ENCODE assay signal across 7 cellular contexts in the genomic region with DNA sequence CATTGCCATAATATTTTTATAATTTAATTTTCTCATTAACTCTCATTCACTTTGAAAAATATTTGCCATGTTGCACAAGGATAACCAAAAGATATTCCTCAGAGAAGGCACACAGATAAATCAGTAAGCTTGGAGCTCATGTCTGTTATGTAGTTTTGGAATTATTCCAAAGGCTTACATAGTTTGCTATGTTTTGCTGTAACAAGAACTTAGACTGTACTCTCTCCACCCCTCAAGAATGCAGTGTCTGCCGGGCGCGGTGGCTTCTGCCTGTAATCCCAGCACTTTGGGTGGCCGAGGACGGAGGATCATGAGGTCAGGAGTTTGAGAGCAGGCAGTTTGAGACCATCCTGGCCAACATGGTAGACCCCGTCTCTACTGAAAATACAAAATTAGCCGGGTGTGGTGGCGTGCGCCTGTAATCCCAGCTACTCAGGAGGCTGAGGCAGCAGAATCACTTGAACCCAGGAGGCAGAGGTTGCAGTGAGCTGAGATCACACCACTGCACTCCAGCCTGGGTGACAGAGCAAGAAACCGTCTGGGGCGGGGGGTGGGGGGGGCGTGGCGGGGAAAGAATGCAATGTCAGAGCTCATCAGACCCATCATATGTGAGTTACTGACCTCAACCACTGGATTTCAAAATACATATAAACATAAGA.
A peak's percentile ranks its signal among the peaks of the same experiment; 100 is the strongest.
DNase-seq lines count a peak whose midpoint lies in the region; ATAC-seq and TF ChIP-seq lines count a peak whose summit lies in the region.
"Not testable (repeated sequence)": the region's sequence is repeated elsewhere in the genome, so short reads cannot be mapped to it uniquely, and the experiment has no call there.

No MANE protein-coding gene starts in this region.

- H3K9ac ChIP-seq in GM23248, result not testable (repeated sequence)

- in situ Hi-C loops in GM23248 (cut with MboI), result not testable (repeated sequence)

- H3K4me1 Mint-ChIP-seq in activated B cell treated with CpG ODN at 0.5 μM for 24 hours, result not testable (repeated sequence)

- H3K4me3 ChIP-seq in GM23248; epithelial cell of esophagus (ENCODE audit: low read length): not testable (repeated sequence)

- not testable (repeated sequence) for H3K27me3 ChIP-seq in GM23248 (replicated peaks; ENCODE audit: insufficient read depth)

- H3K9me3 ChIP-seq in GM23248 (ENCODE audit: low read depth), result not testable (repeated sequence)

- H3F3A ChIP-seq in GM23248 (ENCODE audit: insufficient read depth), result not testable (repeated sequence)

- intact Hi-C loops in activated B cell treated with CpG ODN at 0.5 μM for 24 hours (cut with micrococcal nuclease), result not testable (repeated sequence)

- not testable (repeated sequence) for H3K27ac Mint-ChIP-seq in activated B cell treated with CpG ODN at 0.5 μM for 24 hours

- ATAC-seq in activated B cell treated with CpG ODN at 0.5 μM for 24 hours (ENCODE audit: low read depth), result peak; percentile 25

- not testable (repeated sequence) for TF ChIP-seq CTCF in activated B cell treated with CpG ODN at 0.5 μM for 24 hours (IDR thresholded peaks at IDR 0.05); epithelial cell of esophagus (IDR thresholded peaks at IDR 0.05; ENCODE audit: insufficient read depth, low read depth, low read length, missing control alignments)

- DNase-seq in GM23248 (peak; percentile 6), LHCN-M2 (ENCODE audit: low read depth) (peak; percentile 27), epithelial cell of esophagus (ENCODE audit: low read depth) (peak; percentile 54), iPS-NIHi7 (ENCODE audit: extremely low spot score) (peak; percentile 0), non-pigmented ciliary epithelial cell (ENCODE audit: low read depth) (peak; percentile 75), superior temporal gyrus (ENCODE audit: extremely low spot score) (peak; percentile 2)
- DNase-seq in activated B cell treated with CpG ODN at 0.5 μM for 24 hours, result not testable (repeated sequence)

- H3K79me2 ChIP-seq in GM23248 (ENCODE audit: insufficient read depth), result not testable (repeated sequence)

- not testable (repeated sequence) for H3K36me3 Mint-ChIP-seq in activated B cell treated with CpG ODN at 0.5 μM for 24 hours (ENCODE audit: low read depth)

- POLR2A ChIA-PET in activated B cell treated with CpG ODN at 0.5 μM for 24 hours (lab: Charles Lee), result not testable (repeated sequence)

- H2AFZ ChIP-seq in GM23248, result not testable (repeated sequence)

- WGBS in GM23248 (ENCODE audit: low coverage in 1 of 2, low lambda C conversion rate in 2 of 2, missing lambda C conversion rate in 2 of 2), 2 experiments, result 0 to 42% methylated on average over 2 to 13 of the region's 13 CpGs

- H3K4me1 ChIP-seq in GM23248 (ENCODE audit: insufficient read depth), result not testable (repeated sequence)

- H3K9me3 Mint-ChIP-seq in activated B cell treated with CpG ODN at 0.5 μM for 24 hours, result not testable (repeated sequence)

- not testable (repeated sequence) for H3K9me2 ChIP-seq in GM23248 (ENCODE audit: insufficient read depth)

- CTCF ChIA-PET in activated B cell treated with CpG ODN at 0.5 μM for 24 hours (lab: Charles Lee), result interaction anchor here (0.6 kb wide), 1 partner anchor 223 kb away, joined by 3 read pairs; no protein-coding TSS in a partner anchor

- H3K36me3 ChIP-seq in GM23248 (ENCODE audit: low read depth), result not testable (repeated sequence)

- H4K20me1 ChIP-seq in GM23248 (ENCODE audit: insufficient read depth), result not testable (repeated sequence)

- not testable (repeated sequence) for H3K4me3 Mint-ChIP-seq in activated B cell treated with CpG ODN at 0.5 μM for 24 hours

- H3K27ac ChIP-seq in GM23248, result not testable (repeated sequence)

- H3K4me2 ChIP-seq in GM23248 (ENCODE audit: unreplicated experiment), result not testable (repeated sequence)

- not testable (repeated sequence) for H3K27me3 Mint-ChIP-seq in activated B cell treated with CpG ODN at 0.5 μM for 24 hours
